Comparison of ENCODE assay signal across 35 cellular contexts in genomic region chr2:161432107-161432506, GRCh38. TPM values are rescaled to one million over a fixed set of nuclear protein-coding genes. Genes with fewer than 3 reads are reported as not detected.
"Had no signal": no experiment of that assay in that cellular context is flagged by ENCODE, and none has a peak within 500 bp of the region (broad histone marks: within the 10 kb centered on the region; RNA-seq: fewer than 3 reads in every experiment).

No MANE protein-coding gene starts in this region.

- H3K27ac ChIP-seq: adrenal gland, ascending aorta, body of pancreas, brain microvascular endothelial cell, breast epithelium, cardiac muscle cell had no signal

- ATAC-seq: activated naive CD4-positive, alpha-beta T cell treated with anti-CD3 and anti-CD28 coated beads, Interleukin-2, amount 50 U/mL, for 72 hours; activated naive CD8-positive, alpha-beta T cell treated with anti-CD3 and anti-CD28 coated beads, Interleukin-2, amount 50 U/mL, for 24 hours; activated T-cell treated with anti-CD3 and anti-CD28 coated beads, Interleukin-2, amount 50 U/mL, for 4 hours; activated T-cell treated with anti-CD3 and anti-CD28 coated beads, Interleukin-2, amount 50 U/mL, for 72 hours; activated T-helper 17 cell treated with anti-CD3 and anti-CD28 coated beads, Interleukin-2, amount 50 U/mL, for 72 hours; body of pancreas had no signal

- H3K4me1 ChIP-seq: adrenal gland, ascending aorta, breast epithelium had no signal

- H3K4me3 ChIP-seq: adrenal gland, ascending aorta, body of pancreas, breast epithelium, cardiac muscle cell had no signal

- DNase-seq: activated effector memory CD4-positive, alpha-beta T cell treated with anti-CD3 and anti-CD28 coated beads, Interleukin-2, amount 50 U/mL, for 16 hours; activated effector memory CD4-positive, alpha-beta T cell treated with Interleukin-2 at 50 U/mL for 16 hours; activated gamma-delta T cell; activated gamma-delta T cell treated with Interleukin-2 at 50 U/mL for 16 hours; activated naive CD4-positive, alpha-beta T cell; activated naive CD4-positive, alpha-beta T cell treated with anti-CD3 and anti-CD28 coated beads for 36 hours; activated naive CD4-positive, alpha-beta T cell treated with anti-CD3 and anti-CD28 coated beads, Interleukin-2, amount 10 ng/mL, durations not matched to agents 7 days and 5 days; activated naive CD4-positive, alpha-beta T cell treated with anti-CD3 and anti-CD28 coated beads, Interleukin-2, amount 50 U/mL, for 16 hours; activated naive CD4-positive, alpha-beta T cell treated with Interleukin-2 at 50 U/mL for 16 hours; activated naive CD8-positive, alpha-beta T cell treated with anti-CD3 and anti-CD28 coated beads for 36 hours; activated naive CD8-positive, alpha-beta T cell treated with anti-CD3 and anti-CD28 coated beads, Interleukin-2, amount 10 ng/mL, durations not matched to agents 7 days and 5 days; activated naive CD8-positive, alpha-beta T cell treated with anti-CD3 and anti-CD28 coated beads, Interleukin-2, amount 50 U/mL, for 24 hours; activated T-cell treated with anti-CD3 and anti-CD28 coated beads, Interleukin-2, amount 50 U/mL, for 24 hours; activated T-cell treated with anti-CD3 and anti-CD28 coated beads, Interleukin-2, amount 50 U/mL, for 4 hours; activated T-cell treated with anti-CD3 and anti-CD28 coated beads, Interleukin-2, amount 50 U/mL, for 48 hours; activated T-cell treated with anti-CD3 and anti-CD28 coated beads, Interleukin-2, amount 50 U/mL, for 72 hours; adrenal gland; amniotic stem cell; amygdala; anterior cingulate cortex; aorta; body of pancreas; brain microvascular endothelial cell; caudate nucleus; central memory CD4-positive, alpha-beta T cell; cerebellar nuclear complex had no signal

- FAIRE-seq: astrocyte, bronchial epithelial cell had no signal

- H3K9me3 ChIP-seq: adrenal gland, body of pancreas, breast epithelium had no signal

- H3K36me3 ChIP-seq: adrenal gland, ascending aorta, brain microvascular endothelial cell, breast epithelium, cardiac muscle cell had no signal

RNA-seq across cellular contexts. Expression of gene TBR1, which starts 16.0 kb away (rescaled TPM):
- total RNA-seq: activated naive CD4-positive, alpha-beta T cell treated with anti-CD3 and anti-CD28 coated beads for 36 hours; activated naive CD8-positive, alpha-beta T cell treated with anti-CD3 and anti-CD28 coated beads for 36 hours; activated naive CD8-positive, alpha-beta T cell treated with anti-CD3 and anti-CD28 coated beads, Interleukin-2, amount 10 ng/mL, durations not matched to agents 7 days and 5 days; activated T-cell treated with anti-CD3 and anti-CD28 coated beads, Interleukin-2, amount 50 U/mL, for 4 hours; activated T-helper 1 cell treated with anti-CD3 and anti-CD28 coated beads, Interleukin-12 subunit alpha, Interleukin-12 subunit beta, Interleukin-2, Interleukin-4 antibody, amounts not matched to agents 30 ng/mL and 10 ng/mL and 1 ng/mL, durations not matched to agents 14 hours and 24 hours and 36 hours; aorta; ascending aorta; astrocyte; body of pancreas; chondrocyte had no signal
- polyA plus RNA-seq: adrenal gland, aorta, cardiac muscle cell had no signal
